In the genomic region with DNA sequence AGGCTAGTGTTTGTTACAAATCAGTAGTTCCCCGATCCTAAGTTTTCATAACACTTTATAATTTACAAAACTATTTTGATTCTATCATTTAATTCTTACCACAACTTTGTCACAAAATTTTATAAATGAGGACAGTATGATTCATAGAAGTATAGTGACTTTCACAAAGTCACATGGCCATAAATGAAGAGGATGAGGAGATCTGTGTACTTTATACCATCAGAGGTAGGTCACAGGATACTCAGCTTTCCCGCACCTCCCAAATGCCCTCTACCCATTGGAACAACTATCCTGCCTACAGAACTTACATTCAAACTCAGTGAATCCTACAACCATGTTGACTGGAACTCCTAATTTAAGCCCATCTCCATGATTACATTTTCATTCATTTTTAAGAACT, we compare ENCODE assay signal across 19 cellular contexts. TPM values are rescaled to one million over a fixed set of nuclear protein-coding genes. Genes with fewer than 3 reads are reported as not detected.
A peak's percentile ranks its signal among the peaks of the same experiment; 100 is the strongest.
DNase-seq lines count a peak whose midpoint lies in the region; ATAC-seq and TF ChIP-seq lines count a peak whose summit lies in the region.
"Had no signal": no experiment of that assay in that cellular context is flagged by ENCODE, and none has a peak within 500 bp of the region (broad histone marks: within the 10 kb centered on the region; RNA-seq: fewer than 3 reads in every experiment).

No MANE protein-coding gene starts in this region.

- peaks cover 25% of the 10 kb centered on the region for H3K4me1 Mint-ChIP-seq in activated T-cell treated with anti-CD3 and anti-CD28 coated beads, Interleukin-2, amount 50 U/mL, for 24 hours (ENCODE audit: low read depth)
- peaks cover 15 to 18% of the 10 kb centered on the region in 2 donors for H3K4me1 Mint-ChIP-seq in natural killer cell treated with Interleukin-12 subunit alpha and Interleukin-12 subunit beta and Interleukin-15 and Interleukin-18, amount 100 ng/mL, for 72 hours (ENCODE audit: low read depth in 2 of 2)
- no peaks in the 10 kb centered on the region for H3K4me1 Mint-ChIP-seq in natural killer cell
- peaks cover 6% of the 10 kb centered on the region for H3K4me1 Mint-ChIP-seq in activated T-helper 17 cell treated with anti-CD3 and anti-CD28 coated beads, Interleukin-2, amount 50 U/mL, for 72 hours

- H3K27ac Mint-ChIP-seq in activated T-cell treated with anti-CD3 and anti-CD28 coated beads, Interleukin-2, amount 50 U/mL, for 24 hours: peak overlapping the region; percentile 75
- peak overlapping the region; percentile 42 to 53 for H3K27ac Mint-ChIP-seq in natural killer cell treated with Interleukin-12 subunit alpha and Interleukin-12 subunit beta and Interleukin-15 and Interleukin-18, amount 100 ng/mL, for 72 hours
- no peak overlapping the region for H3K27ac Mint-ChIP-seq in natural killer cell
- H3K27ac Mint-ChIP-seq in activated T-helper 17 cell treated with anti-CD3 and anti-CD28 coated beads, Interleukin-2, amount 50 U/mL, for 72 hours: no peak overlapping the region
- H3K27ac Mint-ChIP-seq: CD4-positive, CD25-positive, alpha-beta regulatory T cell; CD8-positive, alpha-beta T cell; HFFc6 had no signal

- no peaks in the 10 kb centered on the region for H3K36me3 Mint-ChIP-seq in activated T-cell treated with anti-CD3 and anti-CD28 coated beads, Interleukin-2, amount 50 U/mL, for 24 hours (ENCODE audit: low read depth)
- H3K36me3 Mint-ChIP-seq in natural killer cell treated with Interleukin-12 subunit alpha and Interleukin-12 subunit beta and Interleukin-15 and Interleukin-18, amount 100 ng/mL, for 72 hours: peaks cover 30% of the 10 kb centered on the region
- peaks cover 17% of the 10 kb centered on the region for H3K36me3 Mint-ChIP-seq in natural killer cell
- no peaks in the 10 kb centered on the region for H3K36me3 Mint-ChIP-seq in activated T-helper 17 cell treated with anti-CD3 and anti-CD28 coated beads, Interleukin-2, amount 50 U/mL, for 72 hours (ENCODE audit: low read depth)

- intact Hi-C loops in natural killer cell (cut with micrococcal nuclease): no loop called here

- TF ChIP-seq CTCF in natural killer cell (IDR thresholded peaks at IDR 0.05): no peak

- no peak for DNase-seq in activated T-cell treated with anti-CD3 and anti-CD28 coated beads, Interleukin-2, amount 50 U/mL, for 24 hours
- DNase-seq in activated T-cell treated with anti-CD3 and anti-CD28 coated beads for 4 hours (no peak), natural killer cell (no peak), NCI-H748 treated with DMSO at 0.1 percent for 48 hours (lab: John Stamatoyannopoulos, UW) (no peak), NCI-H1417 (lab: John Stamatoyannopoulos, UW) (no peak)
- no peak for DNase-seq in natural killer cell treated with Interleukin-12 subunit alpha and Interleukin-12 subunit beta and Interleukin-15 and Interleukin-18, amount 100 ng/mL, for 72 hours (ENCODE audit: low spot score)
- DNase-seq: 8988T; ACHN; AML-193; C1 segment of cervical spinal cord; Caco-2; CD4-positive, CD25-positive, alpha-beta regulatory T cell; CD8-positive, alpha-beta T cell; DMS153; DND-41; GOT3; HFFc6 had no signal

- peaks cover 24% of the 10 kb centered on the region for H3K9me3 Mint-ChIP-seq in activated T-cell treated with anti-CD3 and anti-CD28 coated beads, Interleukin-2, amount 50 U/mL, for 24 hours
- H3K9me3 Mint-ChIP-seq in natural killer cell treated with Interleukin-12 subunit alpha and Interleukin-12 subunit beta and Interleukin-15 and Interleukin-18, amount 100 ng/mL, for 72 hours: peaks cover 13% of the 10 kb centered on the region
- H3K9me3 Mint-ChIP-seq in natural killer cell: peaks cover 5 to 7% of the 10 kb centered on the region in 2 donors
- H3K9me3 Mint-ChIP-seq in activated T-helper 17 cell treated with anti-CD3 and anti-CD28 coated beads, Interleukin-2, amount 50 U/mL, for 72 hours: peaks cover 22% of the 10 kb centered on the region

- H3K27me3 Mint-ChIP-seq in activated T-cell treated with anti-CD3 and anti-CD28 coated beads, Interleukin-2, amount 50 U/mL, for 24 hours: peaks cover 20% of the 10 kb centered on the region
- H3K27me3 Mint-ChIP-seq in natural killer cell treated with Interleukin-12 subunit alpha and Interleukin-12 subunit beta and Interleukin-15 and Interleukin-18, amount 100 ng/mL, for 72 hours: peaks cover 4 to 11% of the 10 kb centered on the region in 2 donors
- peaks cover 0 to 11% of the 10 kb centered on the region in 2 donors for H3K27me3 Mint-ChIP-seq in natural killer cell (ENCODE audit: low read depth in 2 of 2)
- peaks cover 10% of the 10 kb centered on the region for H3K27me3 Mint-ChIP-seq in activated T-helper 17 cell treated with anti-CD3 and anti-CD28 coated beads, Interleukin-2, amount 50 U/mL, for 72 hours

- no peak overlapping the region for H3K4me3 Mint-ChIP-seq in activated T-cell treated with anti-CD3 and anti-CD28 coated beads, Interleukin-2, amount 50 U/mL, for 24 hours
- H3K4me3 Mint-ChIP-seq in natural killer cell treated with Interleukin-12 subunit alpha and Interleukin-12 subunit beta and Interleukin-15 and Interleukin-18, amount 100 ng/mL, for 72 hours: peak overlapping the region; percentile 68
- H3K4me3 Mint-ChIP-seq in natural killer cell: no peak overlapping the region
- no peak overlapping the region for H3K4me3 Mint-ChIP-seq in activated T-helper 17 cell treated with anti-CD3 and anti-CD28 coated beads, Interleukin-2, amount 50 U/mL, for 72 hours
- H3K4me3 Mint-ChIP-seq: CD4-positive, CD25-positive, alpha-beta regulatory T cell; CD8-positive, alpha-beta T cell; HFFc6 had no signal

- no peak for ATAC-seq in natural killer cell treated with Interleukin-12 subunit alpha and Interleukin-12 subunit beta and Interleukin-15 and Interleukin-18, amount 100 ng/mL, for 72 hours
- ATAC-seq in natural killer cell: no peak
- peak; percentile 29 for ATAC-seq in activated T-helper 17 cell treated with anti-CD3 and anti-CD28 coated beads, Interleukin-2, amount 50 U/mL, for 72 hours (replicated peaks)
- ATAC-seq: A549; CD8-positive, alpha-beta T cell had no signal

RNA-seq across cellular contexts. Expression of gene TNFSF4, which starts 56.3 kb away (rescaled TPM):
- total RNA-seq in natural killer cell treated with Interleukin-12 subunit alpha and Interleukin-12 subunit beta and Interleukin-15 and Interleukin-18, amount 100 ng/mL, for 72 hours: 100 to 1,000 TPM in 1 of 2 donors, 10 to 100 TPM in 1; 40.5 to 275 TPM
- total RNA-seq in natural killer cell: 1 to 10 TPM; 1.7 to 3.7 (median 2.9) TPM
- 1 to 10 TPM; 2.0 to 2.5 TPM for total RNA-seq in activated T-helper 17 cell treated with anti-CD3 and anti-CD28 coated beads, Interleukin-2, amount 50 U/mL, for 72 hours

Comparison
In these comparisons a context has a peak if more than half of its experiments do, and no peak if none do; other contexts are left out.
1. H3K27ac Mint-ChIP-seq: peak in activated T-cell treated with anti-CD3 and anti-CD28 coated beads, Interleukin-2, amount 50 U/mL, for 24 hours (single experiment) and natural killer cell treated with Interleukin-12 subunit alpha and Interleukin-12 subunit beta and Interleukin-15 and Interleukin-18, amount 100 ng/mL, for 72 hours (2 of 2); none in natural killer cell (0 of 2) and activated T-helper 17 cell treated with anti-CD3 and anti-CD28 coated beads, Interleukin-2, amount 50 U/mL, for 72 hours (single experiment).
2. RNA of gene TNFSF4, which starts 56.3 kb away (total RNA-seq): 40.5 to 275 TPM in natural killer cell treated with Interleukin-12 subunit alpha and Interleukin-12 subunit beta and Interleukin-15 and Interleukin-18, amount 100 ng/mL, for 72 hours; 1.7 to 3.7 TPM in natural killer cell and 2.0 to 2.5 TPM in activated T-helper 17 cell treated with anti-CD3 and anti-CD28 coated beads, Interleukin-2, amount 50 U/mL, for 72 hours; every median in the first group is over 4 times any median in the second.